Comparison of ENCODE assay signal across 1 cellular context in the genomic region with DNA sequence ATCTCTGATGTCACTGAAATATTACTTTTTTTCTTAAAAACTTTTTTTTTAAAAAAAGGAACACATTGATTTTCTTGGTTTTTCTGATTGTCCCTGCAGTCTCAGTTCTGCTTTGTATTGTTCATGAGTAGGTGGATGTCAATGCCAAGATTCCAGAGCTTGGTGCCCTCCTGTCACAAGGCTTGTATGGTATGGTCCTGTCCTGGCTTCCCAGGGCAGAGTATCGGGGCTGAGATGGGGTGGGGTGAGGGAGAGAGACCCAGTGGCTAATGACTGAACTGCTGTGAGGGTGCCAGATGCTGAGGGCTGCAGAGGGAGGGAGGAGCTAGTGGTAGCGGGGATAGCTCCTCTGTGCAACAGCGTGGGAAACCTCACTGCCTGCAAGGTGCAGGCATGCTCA.
TF ChIP-seq lines count a peak whose summit lies in the region.

No MANE protein-coding gene starts in this region.

TF ChIP-seq in HEK293, 187 proteins besides CTCF, POLR2A, EP300 and RAD21 (continued from another document):
- TF ChIP-seq PRDM10 (tag by site-specific recombination; IDR thresholded peaks at IDR 0.05) = peak; percentile 86
- TF ChIP-seq, protein P1, sequence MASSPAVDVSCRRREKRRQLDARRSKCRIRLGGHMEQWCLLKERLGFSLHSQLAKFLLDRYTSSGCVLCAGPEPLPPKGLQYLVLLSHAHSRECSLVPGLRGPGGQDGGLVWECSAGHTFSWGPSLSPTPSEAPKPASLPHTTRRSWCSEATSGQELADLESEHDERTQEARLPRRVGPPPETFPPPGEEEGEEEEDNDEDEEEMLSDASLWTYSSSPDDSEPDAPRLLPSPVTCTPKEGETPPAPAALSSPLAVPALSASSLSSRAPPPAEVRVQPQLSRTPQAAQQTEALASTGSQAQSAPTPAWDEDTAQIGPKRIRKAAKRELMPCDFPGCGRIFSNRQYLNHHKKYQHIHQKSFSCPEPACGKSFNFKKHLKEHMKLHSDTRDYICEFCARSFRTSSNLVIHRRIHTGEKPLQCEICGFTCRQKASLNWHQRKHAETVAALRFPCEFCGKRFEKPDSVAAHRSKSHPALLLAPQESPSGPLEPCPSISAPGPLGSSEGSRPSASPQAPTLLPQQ (tag by site-specific recombination; IDR thresholded peaks at IDR 0.05) = no peak
